Comparison of ENCODE assay signal across 9 cellular contexts in genomic region chr10:114779803-114780609, GRCh38. TPM values are rescaled to one million over a fixed set of nuclear protein-coding genes. Genes with fewer than 3 reads are reported as not detected.
DNase-seq lines count a peak whose midpoint lies in the region; ATAC-seq and TF ChIP-seq lines count a peak whose summit lies in the region.
"Had no signal": no experiment of that assay in that cellular context is flagged by ENCODE, and none has a peak within 500 bp of the region (broad histone marks: within the 10 kb centered on the region; RNA-seq: fewer than 3 reads in every experiment).

No MANE protein-coding gene starts in this region.

- H3K36me3 ChIP-seq in transverse colon = no peaks in the 10 kb centered on the region

- H3K4me1 ChIP-seq in transverse colon = peaks cover 8 to 20% (median 14%) of the 10 kb centered on the region in 4 donors

- H3K9me3 Mint-ChIP-seq in activated CD8-positive, alpha-beta T cell treated with anti-CD3 and anti-CD28 coated beads for 36 hours = no peaks in the 10 kb centered on the region
- no peaks in the 10 kb centered on the region for H3K9me3 Mint-ChIP-seq in activated CD8-positive, alpha-beta T cell treated with anti-CD3 and anti-CD28 coated beads, Interleukin-2, amount 10 ng/mL, durations not matched to agents 7 days and 5 days (ENCODE audit: insufficient read depth)
- no peaks in the 10 kb centered on the region for H3K9me3 Mint-ChIP-seq in activated T-helper 17 cell treated with anti-CD3 and anti-CD28 coated beads, Interleukin-2, amount 50 U/mL, for 72 hours
- no peaks in the 10 kb centered on the region for H3K9me3 Mint-ChIP-seq in natural killer cell

- in situ Hi-C loops in transverse colon (cut with MboI; ENCODE audit: low pct_ligation_motif_present in 1 of 4, low pct_unique_long_range_greater_than_20kb in 1 of 4, low sequenced_read_pairs in 3 of 4) = loop anchor here (5.0 to 25.0 kb wide), 6 partner anchors 225 to 468 kb away; no protein-coding TSS in a partner anchor

- no peaks in the 10 kb centered on the region for H3K36me3 Mint-ChIP-seq in activated CD8-positive, alpha-beta T cell treated with anti-CD3 and anti-CD28 coated beads for 36 hours (ENCODE audit: low read depth)
- H3K36me3 Mint-ChIP-seq in activated CD8-positive, alpha-beta T cell treated with anti-CD3 and anti-CD28 coated beads, Interleukin-2, amount 10 ng/mL, durations not matched to agents 7 days and 5 days (ENCODE audit: low read depth) = no peaks in the 10 kb centered on the region
- H3K36me3 Mint-ChIP-seq in activated T-helper 17 cell treated with anti-CD3 and anti-CD28 coated beads, Interleukin-2, amount 50 U/mL, for 72 hours (ENCODE audit: low read depth) = no peaks in the 10 kb centered on the region
- H3K36me3 Mint-ChIP-seq in natural killer cell = no peaks in the 10 kb centered on the region

- CTCF ChIA-PET in activated CD8-positive, alpha-beta T cell treated with anti-CD3 and anti-CD28 coated beads for 36 hours (lab: Charles Lee) = interaction anchor here (1.7 kb wide), 1 partner anchor 476 kb away, joined by 5 read pairs; no protein-coding TSS in a partner anchor
- CTCF ChIA-PET in activated CD8-positive, alpha-beta T cell treated with anti-CD3 and anti-CD28 coated beads, Interleukin-2, amount 10 ng/mL, durations not matched to agents 7 days and 5 days (lab: Charles Lee) = no interaction called here

- WGBS in transverse colon (ENCODE audit: low coverage in 1 of 2), 2 donors = 23 to 30% methylated on average over 3 of the region's 3 CpGs

- no peak for TF ChIP-seq EP300 in transverse colon (IDR thresholded peaks at IDR 0.05; ENCODE audit: low read depth)

- no peaks in the 10 kb centered on the region for H3K27me3 ChIP-seq in transverse colon

- H3K27me3 Mint-ChIP-seq in activated CD8-positive, alpha-beta T cell treated with anti-CD3 and anti-CD28 coated beads for 36 hours = peaks cover 2% of the 10 kb centered on the region
- peaks cover 31% of the 10 kb centered on the region for H3K27me3 Mint-ChIP-seq in activated CD8-positive, alpha-beta T cell treated with anti-CD3 and anti-CD28 coated beads, Interleukin-2, amount 10 ng/mL, durations not matched to agents 7 days and 5 days (ENCODE audit: low read depth)
- peaks cover 4% of the 10 kb centered on the region for H3K27me3 Mint-ChIP-seq in activated T-helper 17 cell treated with anti-CD3 and anti-CD28 coated beads, Interleukin-2, amount 50 U/mL, for 72 hours
- peaks cover 2 to 10% of the 10 kb centered on the region in 2 donors for H3K27me3 Mint-ChIP-seq in natural killer cell (ENCODE audit: low read depth in 2 of 2)

- H3K27ac ChIP-seq in transverse colon = peak overlapping the region; percentile 25 to 52 (median 42)
- H3K27ac ChIP-seq: C4-2B had no signal

- TF ChIP-seq POLR2A in transverse colon (IDR thresholded peaks at IDR 0.05) = no peak

- no peak overlapping the region for H3K4me3 ChIP-seq in transverse colon

- no peak for DNase-seq in activated CD8-positive, alpha-beta T cell treated with anti-CD3 and anti-CD28 coated beads for 36 hours
- no peak for DNase-seq in activated CD8-positive, alpha-beta T cell treated with anti-CD3 and anti-CD28 coated beads, Interleukin-2, amount 10 ng/mL, durations not matched to agents 7 days and 5 days
- DNase-seq in iris pigment epithelial cell (ENCODE audit: low read depth) (peak; percentile 79), transverse colon (peak; percentile 16), SK-N-DZ (ENCODE audit: low spot score) (no peak), HuH-7 (ENCODE audit: low spot score) (no peak), natural killer cell (no peak)

- H3K4me1 Mint-ChIP-seq in activated CD8-positive, alpha-beta T cell treated with anti-CD3 and anti-CD28 coated beads for 36 hours (ENCODE audit: low read depth) = peaks cover 5% of the 10 kb centered on the region
- peaks cover 10% of the 10 kb centered on the region for H3K4me1 Mint-ChIP-seq in activated CD8-positive, alpha-beta T cell treated with anti-CD3 and anti-CD28 coated beads, Interleukin-2, amount 10 ng/mL, durations not matched to agents 7 days and 5 days (ENCODE audit: low read depth)
- no peaks in the 10 kb centered on the region for H3K4me1 Mint-ChIP-seq in activated T-helper 17 cell treated with anti-CD3 and anti-CD28 coated beads, Interleukin-2, amount 50 U/mL, for 72 hours
- H3K4me1 Mint-ChIP-seq in natural killer cell = no peaks in the 10 kb centered on the region

- no peak for TF ChIP-seq CTCF in activated CD8-positive, alpha-beta T cell treated with anti-CD3 and anti-CD28 coated beads for 36 hours (IDR thresholded peaks at IDR 0.05)
- TF ChIP-seq CTCF in transverse colon (IDR thresholded peaks at IDR 0.05) (no peak), natural killer cell (IDR thresholded peaks at IDR 0.05) (no peak)

- no peak overlapping the region for H3K4me3 Mint-ChIP-seq in activated CD8-positive, alpha-beta T cell treated with anti-CD3 and anti-CD28 coated beads for 36 hours
- no peak overlapping the region for H3K4me3 Mint-ChIP-seq in activated CD8-positive, alpha-beta T cell treated with anti-CD3 and anti-CD28 coated beads, Interleukin-2, amount 10 ng/mL, durations not matched to agents 7 days and 5 days
- H3K4me3 Mint-ChIP-seq in activated T-helper 17 cell treated with anti-CD3 and anti-CD28 coated beads, Interleukin-2, amount 50 U/mL, for 72 hours = no peak overlapping the region
- H3K4me3 Mint-ChIP-seq in natural killer cell = no peak overlapping the region

- H3K27ac Mint-ChIP-seq in activated CD8-positive, alpha-beta T cell treated with anti-CD3 and anti-CD28 coated beads for 36 hours = peak overlapping the region; percentile 12
- H3K27ac Mint-ChIP-seq in activated CD8-positive, alpha-beta T cell treated with anti-CD3 and anti-CD28 coated beads, Interleukin-2, amount 10 ng/mL, durations not matched to agents 7 days and 5 days = no peak overlapping the region
- peak overlapping the region; percentile 68 for H3K27ac Mint-ChIP-seq in activated T-helper 17 cell treated with anti-CD3 and anti-CD28 coated beads, Interleukin-2, amount 50 U/mL, for 72 hours
- no peak overlapping the region for H3K27ac Mint-ChIP-seq in natural killer cell

- POLR2A ChIA-PET in activated CD8-positive, alpha-beta T cell treated with anti-CD3 and anti-CD28 coated beads for 36 hours (lab: Charles Lee) = no interaction called here
- POLR2A ChIA-PET in activated CD8-positive, alpha-beta T cell treated with anti-CD3 and anti-CD28 coated beads, Interleukin-2, amount 10 ng/mL, durations not matched to agents 7 days and 5 days (lab: Charles Lee) = no interaction called here

- no peak for ATAC-seq in activated CD8-positive, alpha-beta T cell treated with anti-CD3 and anti-CD28 coated beads for 36 hours
- ATAC-seq in activated CD8-positive, alpha-beta T cell treated with anti-CD3 and anti-CD28 coated beads, Interleukin-2, amount 10 ng/mL, durations not matched to agents 7 days and 5 days = no peak
- peak; percentile 71 for ATAC-seq in activated T-helper 17 cell treated with anti-CD3 and anti-CD28 coated beads, Interleukin-2, amount 50 U/mL, for 72 hours (replicated peaks)
- ATAC-seq in natural killer cell = no peak

- intact Hi-C loops in activated CD8-positive, alpha-beta T cell treated with anti-CD3 and anti-CD28 coated beads for 36 hours (cut with micrococcal nuclease) = loop anchor here (10.0 kb wide), 1 partner anchor 305 kb away; no protein-coding TSS in a partner anchor
- intact Hi-C loops in transverse colon (cut with DNase I; ENCODE audit: low total_unique reads) (loop anchor here (1.0 to 5.0 kb wide), 2 partner anchors 12 to 228 kb away; no protein-coding TSS in a partner anchor), natural killer cell (cut with micrococcal nuclease) (no loop called here)

- H3K9me3 ChIP-seq in transverse colon = no peaks in the 10 kb centered on the region

RNA-seq across cellular contexts. Expression of gene FHIP2A, which starts 41.6 kb away (rescaled TPM):
- 10 to 100 TPM; 12.6 to 16.6 TPM for total RNA-seq in activated CD8-positive, alpha-beta T cell treated with anti-CD3 and anti-CD28 coated beads for 36 hours
- total RNA-seq in activated CD8-positive, alpha-beta T cell treated with anti-CD3 and anti-CD28 coated beads, Interleukin-2, amount 10 ng/mL, durations not matched to agents 7 days and 5 days = 10 to 100 TPM; 15.2 to 17.6 TPM
- 10 to 100 TPM; 22.8 to 31.2 TPM for total RNA-seq in activated T-helper 17 cell treated with anti-CD3 and anti-CD28 coated beads, Interleukin-2, amount 50 U/mL, for 72 hours
- total RNA-seq in transverse colon = 100 to 1,000 TPM in 1 of 4 donors, 10 to 100 TPM in 3; 17.2 to 218 (median 25.5) TPM
- polyA plus RNA-seq in SK-N-DZ (2014; cell fraction: cytosol; rRNA removed) = 6.1 and 7.3 TPM in 2 replicates
- 19.5 and 20.6 TPM in 2 replicates for polyA plus RNA-seq in SK-N-DZ (2014; cell fraction: nucleus; rRNA removed)
- total RNA-seq in natural killer cell = 10 to 100 TPM; 36.0 to 42.4 (median 39.5) TPM

Comparison
In these comparisons a context has a peak if more than half of its experiments do, and no peak if none do; other contexts are left out.
1. H3K27ac Mint-ChIP-seq: peak in activated CD8-positive, alpha-beta T cell treated with anti-CD3 and anti-CD28 coated beads for 36 hours (single experiment) and activated T-helper 17 cell treated with anti-CD3 and anti-CD28 coated beads, Interleukin-2, amount 50 U/mL, for 72 hours (single experiment); none in activated CD8-positive, alpha-beta T cell treated with anti-CD3 and anti-CD28 coated beads, Interleukin-2, amount 10 ng/mL, durations not matched to agents 7 days and 5 days (single experiment) and natural killer cell (0 of 2).
2. DNase-seq: peak in iris pigment epithelial cell (single experiment) and transverse colon (single experiment); none in activated CD8-positive, alpha-beta T cell treated with anti-CD3 and anti-CD28 coated beads for 36 hours (single experiment), activated CD8-positive, alpha-beta T cell treated with anti-CD3 and anti-CD28 coated beads, Interleukin-2, amount 10 ng/mL, durations not matched to agents 7 days and 5 days (single experiment), SK-N-DZ (single experiment), HuH-7 (single experiment) and natural killer cell (single experiment).